Comparison of ENCODE assay signal across 33 cellular contexts in genomic region chr1:176741181-176741580, GRCh38.
"Had no signal": no experiment of that assay in that cellular context is flagged by ENCODE, and none has a peak within 500 bp of the region (broad histone marks: within the 10 kb centered on the region; RNA-seq: fewer than 3 reads in every experiment).

No MANE protein-coding gene starts in this region.

- DNase-seq: activated effector memory CD4-positive, alpha-beta T cell treated with anti-CD3 and anti-CD28 coated beads, Interleukin-2, amount 50 U/mL, for 16 hours; activated effector memory CD4-positive, alpha-beta T cell treated with Interleukin-2 at 50 U/mL for 16 hours; activated gamma-delta T cell; activated gamma-delta T cell treated with Interleukin-2 at 50 U/mL for 16 hours; activated naive CD4-positive, alpha-beta T cell; activated naive CD4-positive, alpha-beta T cell treated with anti-CD3 and anti-CD28 coated beads for 36 hours; activated naive CD4-positive, alpha-beta T cell treated with anti-CD3 and anti-CD28 coated beads, Interleukin-2, amount 10 ng/mL, durations not matched to agents 7 days and 5 days; activated naive CD4-positive, alpha-beta T cell treated with anti-CD3 and anti-CD28 coated beads, Interleukin-2, amount 50 U/mL, for 16 hours; activated naive CD4-positive, alpha-beta T cell treated with Interleukin-2 at 50 U/mL for 16 hours; activated naive CD8-positive, alpha-beta T cell treated with anti-CD3 and anti-CD28 coated beads for 36 hours; activated naive CD8-positive, alpha-beta T cell treated with anti-CD3 and anti-CD28 coated beads, Interleukin-2, amount 10 ng/mL, durations not matched to agents 7 days and 5 days; activated naive CD8-positive, alpha-beta T cell treated with anti-CD3 and anti-CD28 coated beads, Interleukin-2, amount 50 U/mL, for 24 hours; activated T-cell treated with anti-CD3 and anti-CD28 coated beads for 4 hours; activated T-cell treated with anti-CD3 and anti-CD28 coated beads, Interleukin-2, amount 50 U/mL, for 1 hour; activated T-cell treated with anti-CD3 and anti-CD28 coated beads, Interleukin-2, amount 50 U/mL, for 24 hours; activated T-cell treated with anti-CD3 and anti-CD28 coated beads, Interleukin-2, amount 50 U/mL, for 4 hours; activated T-cell treated with anti-CD3 and anti-CD28 coated beads, Interleukin-2, amount 50 U/mL, for 48 hours; activated T-cell treated with anti-CD3 and anti-CD28 coated beads, Interleukin-2, amount 50 U/mL, for 72 hours; adrenal gland; amniotic stem cell; amygdala; anterior cingulate cortex; aorta; body of pancreas; brain microvascular endothelial cell; caudate nucleus; central memory CD4-positive, alpha-beta T cell; cerebellar nuclear complex had no signal

- H3K9me3 ChIP-seq: adrenal gland, ascending aorta, body of pancreas, breast epithelium had no signal

- H3K4me3 ChIP-seq: adrenal gland, ascending aorta, body of pancreas, breast epithelium, cardiac muscle cell had no signal

- H3K36me3 ChIP-seq: adrenal gland, ascending aorta, brain microvascular endothelial cell, breast epithelium, cardiac muscle cell had no signal

- H3K27me3 ChIP-seq: adrenal gland, ascending aorta, body of pancreas, brain microvascular endothelial cell, breast epithelium, cardiac muscle cell had no signal

- ATAC-seq: activated naive CD4-positive, alpha-beta T cell treated with anti-CD3 and anti-CD28 coated beads, Interleukin-2, amount 50 U/mL, for 72 hours; activated naive CD8-positive, alpha-beta T cell treated with anti-CD3 and anti-CD28 coated beads, Interleukin-2, amount 50 U/mL, for 24 hours; activated T-cell treated with anti-CD3 and anti-CD28 coated beads, Interleukin-2, amount 50 U/mL, for 4 hours; activated T-cell treated with anti-CD3 and anti-CD28 coated beads, Interleukin-2, amount 50 U/mL, for 72 hours; activated T-helper 17 cell treated with anti-CD3 and anti-CD28 coated beads, Interleukin-2, amount 50 U/mL, for 72 hours; body of pancreas had no signal

- H3K4me1 ChIP-seq: adrenal gland, ascending aorta, body of pancreas, breast epithelium had no signal

- H3K27ac ChIP-seq: adrenal gland, ascending aorta, body of pancreas, brain microvascular endothelial cell, breast epithelium, cardiac muscle cell had no signal
